13 cellular contexts compared by ENCODE assay signal in the genomic region with DNA sequence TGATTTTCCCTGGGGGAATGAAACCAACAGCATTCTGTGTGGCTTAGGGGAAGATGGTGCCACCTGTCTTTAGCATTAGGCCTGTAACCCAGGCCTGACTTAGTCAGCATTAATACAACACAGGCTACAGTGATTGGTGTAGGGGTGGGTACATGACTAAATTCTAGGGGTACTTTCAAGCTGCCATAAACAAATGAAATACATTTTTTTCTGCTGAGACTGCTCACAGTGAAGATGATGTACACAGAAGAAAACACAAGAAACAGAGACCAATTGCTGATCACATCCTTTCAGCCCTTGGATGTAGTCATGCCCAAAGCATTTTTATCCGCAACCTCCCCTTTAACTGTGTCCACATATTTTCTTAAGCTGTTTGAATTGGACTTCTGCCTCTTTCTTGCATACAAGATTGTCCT.
A peak's percentile ranks its signal among the peaks of the same experiment; 100 is the strongest.
DNase-seq lines count a peak whose midpoint lies in the region; ATAC-seq and TF ChIP-seq lines count a peak whose summit lies in the region.
"Had no signal": no experiment of that assay in that cellular context is flagged by ENCODE, and none has a peak within 500 bp of the region (broad histone marks: within the 10 kb centered on the region; RNA-seq: fewer than 3 reads in every experiment).

No MANE protein-coding gene starts in this region.

- H3K4me3 ChIP-seq in SJSA1 (no peak overlapping the region), fibroblast of pulmonary artery (replicated peaks; ENCODE audit: low read depth, low read length) (no peak overlapping the region)
- H3K4me3 ChIP-seq: Peyer's patch had no signal

- H3K36me3 ChIP-seq in SJSA1 = no peaks in the 10 kb centered on the region
- H3K36me3 ChIP-seq: Peyer's patch had no signal

- no peaks in the 10 kb centered on the region for H3K27me3 ChIP-seq in SJSA1 (replicated peaks)
- H3K27me3 ChIP-seq: Peyer's patch had no signal

- H3K27ac ChIP-seq in SJSA1 = peak overlapping the region; percentile 36; the same call in 1 of the 2 replicates
- H3K27ac ChIP-seq: Peyer's patch had no signal

- no peak for TF ChIP-seq POLR2A in GM18505 (IDR thresholded peaks at IDR 0.05; ENCODE audit: borderline replicate concordance, extremely low read depth, insufficient read depth, insufficient read length)

- TF ChIP-seq CTCF in fibroblast of pulmonary artery (IDR thresholded peaks at IDR 0.05; ENCODE audit: low read length, missing control alignments) = peak; percentile 7

- ATAC-seq in GM21717 (IDR thresholded peaks at IDR 0.05; ENCODE audit: unreplicated experiment) (no peak), GM18505 (IDR thresholded peaks at IDR 0.05; ENCODE audit: unreplicated experiment) (no peak)
- ATAC-seq: natural killer cell treated with Interleukin-12 subunit alpha and Interleukin-12 subunit beta and Interleukin-15 and Interleukin-18, amount 100 ng/mL, for 72 hours had no signal

- no peaks in the 10 kb centered on the region for H3K9me3 ChIP-seq in SJSA1 (replicated peaks)
- H3K9me3 ChIP-seq: Peyer's patch had no signal

- H3K4me1 ChIP-seq in SJSA1 (replicated peaks) = peaks cover 7% of the 10 kb centered on the region
- H3K4me1 ChIP-seq: Peyer's patch had no signal

- DNase-seq in H4 (ENCODE audit: low spot score) (peak; percentile 3), SJSA1 (ENCODE audit: low read depth in 1 of 2, low spot score in 2 of 2) (peak in 1 of 2 experiments; percentile 60), fibroblast of pulmonary artery (ENCODE audit: low read depth) (peak; percentile 68), stromal cell of bone marrow (ENCODE audit: low read depth) (peak; percentile 97), NCI-H510A (lab: John Stamatoyannopoulos, UW) (no peak)
- DNase-seq: activated CD4-positive, CD25-positive, alpha-beta regulatory T cell treated with anti-CD3 and anti-CD28 coated beads, Interleukin-2, amount 50 U/mL, for 72 hours; activated effector memory CD4-positive, alpha-beta T cell treated with anti-CD3 and anti-CD28 coated beads, Interleukin-2, amount 50 U/mL, for 16 hours; GF-D8; Peyer's patch; stimulated activated naive CD4-positive, alpha-beta T cell treated with Interleukin-2 at 50 U/mL for 16 hours had no signal
